In the genomic region with DNA sequence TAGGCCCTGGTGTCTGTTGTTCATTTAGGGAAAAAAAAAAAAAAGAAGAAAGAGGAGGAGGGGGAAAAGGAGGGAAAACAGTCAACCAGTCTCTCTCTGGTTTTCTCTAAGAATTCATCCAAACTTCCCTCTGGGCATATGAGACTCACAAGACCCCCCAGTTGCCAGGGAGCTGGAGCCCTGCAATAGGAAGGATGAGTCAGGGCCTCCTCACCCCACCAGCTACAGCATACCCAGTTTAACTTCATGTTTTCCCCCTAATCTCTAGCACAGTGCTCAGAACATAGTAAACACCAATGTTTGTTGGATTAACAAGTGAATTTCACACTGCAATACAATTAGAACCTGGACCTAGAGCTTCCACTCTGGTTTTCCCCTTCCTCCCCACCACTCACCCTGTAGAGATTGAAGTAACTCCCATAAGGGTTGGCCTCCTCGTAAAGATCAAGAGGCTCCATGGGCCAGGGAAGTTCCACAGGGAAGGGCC, we compare ENCODE assay signal across 9 cellular contexts. TPM values are rescaled to one million over a fixed set of nuclear protein-coding genes. Genes with fewer than 3 reads are reported as not detected.
A peak's percentile ranks its signal among the peaks of the same experiment; 100 is the strongest.
DNase-seq lines count a peak whose midpoint lies in the region; ATAC-seq and TF ChIP-seq lines count a peak whose summit lies in the region.
"Had no signal": no experiment of that assay in that cellular context is flagged by ENCODE, and none has a peak within 500 bp of the region (broad histone marks: within the 10 kb centered on the region; RNA-seq: fewer than 3 reads in every experiment).

No MANE protein-coding gene starts in this region.

- H3K27me3 ChIP-seq in adipocyte (replicated peaks; ENCODE audit: control insufficient read depth, insufficient read depth, low read length) = no peaks in the 10 kb centered on the region
- no peaks in the 10 kb centered on the region for H3K27me3 ChIP-seq in lower lobe of right lung (ENCODE audit: low read depth)
- no peaks in the 10 kb centered on the region for H3K27me3 ChIP-seq in vagina

- H3K4me3 ChIP-seq in adipocyte (ENCODE audit: low read length) (peak overlapping the region; percentile 41), lower lobe of right lung (peak overlapping the region; percentile 45), vagina (peak overlapping the region in 1 of 2 donors; percentile 8)

- H3K9me3 ChIP-seq in adipocyte (ENCODE audit: control insufficient read depth, low read length) = no peaks in the 10 kb centered on the region
- H3K9me3 ChIP-seq in lower lobe of right lung = no peaks in the 10 kb centered on the region
- no peaks in the 10 kb centered on the region for H3K9me3 ChIP-seq in vagina

- TF ChIP-seq POLR2A in vagina (IDR thresholded peaks at IDR 0.05) = no peak

- DNase-seq in ELR (ENCODE audit: low read depth) (peak; percentile 88), adipocyte (ENCODE audit: low read depth) (no peak), lower lobe of right lung (no peak), vagina (ENCODE audit: extremely low spot score in 2 of 2) (no peak), GM03348 (ENCODE audit: low spot score) (no peak), NCI-H1694 (lab: John Stamatoyannopoulos, UW) (no peak), epidermal melanocyte (ENCODE audit: insufficient read length, low spot score) (no peak)

- H3K36me3 ChIP-seq in adipocyte (ENCODE audit: control insufficient read depth, insufficient read depth, low read length, severe bottlenecking) = no peaks in the 10 kb centered on the region
- H3K36me3 ChIP-seq in lower lobe of right lung = no peaks in the 10 kb centered on the region
- no peaks in the 10 kb centered on the region for H3K36me3 ChIP-seq in vagina

- intact Hi-C loops in lower lobe of right lung (cut with DNase I) = no loop called here
- intact Hi-C loops in vagina (cut with DNase I) = no loop called here

- TF ChIP-seq CTCF in lower lobe of right lung (IDR thresholded peaks at IDR 0.05) = no peak
- TF ChIP-seq CTCF in vagina (IDR thresholded peaks at IDR 0.05) = no peak

- H3K27ac ChIP-seq in lower lobe of right lung = peak overlapping the region; percentile 90
- H3K27ac ChIP-seq in vagina = peak overlapping the region; percentile 81

- ATAC-seq in HG03108 (IDR thresholded peaks at IDR 0.05; ENCODE audit: unreplicated experiment) (peak; percentile 4), lower lobe of right lung (peak; percentile 2 to 51)

- H3K4me1 ChIP-seq in adipocyte (ENCODE audit: control insufficient read depth, insufficient read depth, low read length) (peaks cover 32% of the 10 kb centered on the region), lower lobe of right lung (peaks cover 81% of the 10 kb centered on the region), vagina (peaks cover 30% of the 10 kb centered on the region)

- peak overlapping the region; percentile 52 for H3K9ac ChIP-seq in adipocyte (ENCODE audit: low read length)

RNA-seq across cellular contexts. Expression of gene F11R, which starts 7.8 kb away (rescaled TPM):
- total RNA-seq in lower lobe of right lung = 162 TPM
- total RNA-seq in vagina = 178 TPM

RNA-seq across cellular contexts. Expression of gene TSTD1, which starts 25.6 kb away (rescaled TPM):
- total RNA-seq in lower lobe of right lung = 63.2 TPM
- 44.7 TPM for total RNA-seq in vagina

RNA-seq across cellular contexts. Expression of gene USF1, which starts 32.6 kb away (rescaled TPM):
- total RNA-seq in lower lobe of right lung (81.8 TPM), vagina (39.0 TPM)

RNA-seq across cellular contexts. Expression of gene ARHGAP30, which starts 56.5 kb away (rescaled TPM):
- total RNA-seq in lower lobe of right lung = 63.7 TPM
- 14.5 TPM for total RNA-seq in vagina
- total RNA-seq: neural crest cell had no signal

RNA-seq across cellular contexts. Expression of gene ITLN2, which starts 58.5 kb away (rescaled TPM):
- total RNA-seq in lower lobe of right lung = 30.7 TPM
- total RNA-seq in vagina = 2.0 TPM
